ENCODE assay signal across 18 cellular contexts in the genomic region with DNA sequence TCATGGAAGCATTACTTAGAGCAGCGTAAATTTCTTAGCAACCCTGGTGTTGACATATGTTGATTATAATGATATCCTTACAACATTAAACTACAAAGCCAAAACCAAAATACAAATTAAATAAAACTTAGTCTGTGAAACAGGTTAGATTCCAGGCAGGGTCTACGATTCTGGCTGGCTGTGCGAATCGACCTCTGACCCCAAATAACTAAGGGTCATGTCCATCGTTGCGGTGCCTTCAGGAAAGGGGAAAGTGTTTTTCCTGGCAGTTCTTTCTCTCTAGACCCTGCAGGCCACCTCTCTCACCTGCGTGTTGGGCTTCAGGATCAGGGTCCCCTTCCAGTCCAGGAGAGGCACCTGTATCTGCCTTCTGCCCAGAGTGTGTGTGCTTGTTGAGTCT.
DNase-seq lines count a peak whose midpoint lies in the region; ATAC-seq, FAIRE-seq and TF ChIP-seq lines count a peak whose summit lies in the region.
"Had no signal": no experiment of that assay in that cellular context is flagged by ENCODE, and none has a peak within 500 bp of the region (broad histone marks: within the 10 kb centered on the region; RNA-seq: fewer than 3 reads in every experiment).

No MANE protein-coding gene starts in this region.

- CTCF ChIA-PET in HepG2 (lab: Yijun Ruan, JAX; ENCODE audit: low intra/inter-chr PET ratio, low total read pairs), result no interaction called here

- H3K9me3 Mint-ChIP-seq in chondrocyte (ENCODE audit: low read depth), result peaks cover 9% of the 10 kb centered on the region
- H3K9me3 Mint-ChIP-seq in mesothelial cell of epicardium, result peaks cover 4% of the 10 kb centered on the region
- H3K9me3 Mint-ChIP-seq: CD4-positive, CD25-positive, alpha-beta regulatory T cell had no signal

- peaks cover 70% of the 10 kb centered on the region for H3K79me2 ChIP-seq in HepG2 (ENCODE audit: insufficient read depth, low read length)

- H3K9me3 ChIP-seq in HUES6 (ENCODE audit: control insufficient read depth, insufficient read depth, low read depth, low read length) (no peaks in the 10 kb centered on the region), HepG2 (ENCODE audit: low read length) (no peaks in the 10 kb centered on the region), skeletal muscle tissue (ENCODE audit: control insufficient read depth in 3 of 3, low read length in 3 of 3) (no peaks in the 10 kb centered on the region)
- H3K9me3 ChIP-seq: BE2C, Peyer's patch had no signal

- peaks cover 24% of the 10 kb centered on the region; the same call in 1 of the 2 replicates for H3K4me1 ChIP-seq in HUES6 (ENCODE audit: control insufficient read depth, insufficient read depth, low read length)
- H3K4me1 ChIP-seq in HepG2 (ENCODE audit: insufficient read depth, low read length), result peaks cover 69% of the 10 kb centered on the region
- peaks cover 0 to 9% (median 9%) of the 10 kb centered on the region in 3 donors for H3K4me1 ChIP-seq in skeletal muscle tissue (ENCODE audit: control insufficient read depth in 3 of 3, insufficient read depth in 3 of 3, low read length in 3 of 3)
- H3K4me1 ChIP-seq: BE2C, Peyer's patch had no signal

- peak overlapping the region; percentile 43 for H3K9ac ChIP-seq in HUES6 (ENCODE audit: low read length)
- H3K9ac ChIP-seq in HepG2 (ENCODE audit: insufficient read depth, low read depth, low read length), result peak overlapping the region; percentile 72
- H3K9ac ChIP-seq in skeletal muscle tissue (ENCODE audit: low read depth in 1 of 3, low read length in 3 of 3), result no peak overlapping the region

- ATAC-seq in HepG2, result peak; percentile 28
- no peak for ATAC-seq in GM18502 (IDR thresholded peaks at IDR 0.05; ENCODE audit: poor library complexity, unreplicated experiment)
- ATAC-seq: K562 had no signal

- H3K27ac ChIP-seq in HUES6 (ENCODE audit: low read depth, low read length) (no peak overlapping the region), HepG2 (ENCODE audit: extremely low read length, insufficient read depth, low read length) (peak overlapping the region; percentile 91), skeletal muscle tissue (ENCODE audit: low read depth, low read length) (peak overlapping the region; percentile 54)
- H3K27ac ChIP-seq: Peyer's patch had no signal

- peak overlapping the region; percentile 73 for H3K4me2 ChIP-seq in HepG2 (ENCODE audit: low read depth, low read length)

- H4K20me1 ChIP-seq in HepG2 (ENCODE audit: insufficient read depth, low read length), result peaks cover 14% of the 10 kb centered on the region

- in situ Hi-C loops in HepG2 (cut with HindIII; ENCODE audit: extremely low pct_ligation_motif_present, low pct_unique_long_range_greater_than_20kb), result no loop called here

- H3K4me1 Mint-ChIP-seq in chondrocyte (ENCODE audit: low read depth) (peaks cover 14% of the 10 kb centered on the region), mesothelial cell of epicardium (peaks cover 31% of the 10 kb centered on the region)

- BruUV-seq in HepG2 (replicated peaks; lab: Mats Ljungman, UMichigan), result no TSS peak

- intact Hi-C loops in HepG2 (cut with micrococcal nuclease; ENCODE audit: unreplicated experiment), result loop anchor here (2.0 kb wide), 1 partner anchor 67 kb away; no protein-coding TSS in a partner anchor

- peaks cover 1% of the 10 kb centered on the region for H3K27me3 Mint-ChIP-seq in chondrocyte (ENCODE audit: low read depth)
- no peaks in the 10 kb centered on the region for H3K27me3 Mint-ChIP-seq in mesothelial cell of epicardium (ENCODE audit: low read depth)
- H3K27me3 Mint-ChIP-seq: CD4-positive, CD25-positive, alpha-beta regulatory T cell had no signal

- no peak overlapping the region for H2AFZ ChIP-seq in HepG2 (ENCODE audit: low read length)

- no peak for FAIRE-seq in HepG2 (lab: Jason Lieb, UNC)
- FAIRE-seq: A204.1, K562 had no signal

- H3K36me3 ChIP-seq in HUES6 (ENCODE audit: control insufficient read depth, insufficient read depth, low read length) (0 out of 2 replicates have a peak, but pooled peaks cover 4% of the 10 kb centered on the region), HepG2 (replicated peaks in 1 of 2; ENCODE audit: control insufficient read depth in 1 of 2, insufficient read depth in 2 of 2, low read length in 2 of 2) (peaks cover 6 to 16% of the 10 kb centered on the region in 2 experiments; a peak in 3 of 5 replicates), skeletal muscle tissue (ENCODE audit: control insufficient read depth in 3 of 3, insufficient read depth in 3 of 3, low read length in 3 of 3) (no peaks in the 10 kb centered on the region)
- H3K36me3 ChIP-seq: BE2C, Peyer's patch had no signal

- TF ChIP-seq EP300 in HepG2 (IDR thresholded peaks at IDR 0.05; ENCODE audit: low read depth in 2 of 2, low read length in 2 of 2) (no peak), HepG2 (CRISPR knock-in tag; IDR thresholded peaks at IDR 0.05; ENCODE audit: borderline replicate concordance) (no peak)

- H3K4me3 ChIP-seq in HUES6 (ENCODE audit: low read depth, low read length), result no peak overlapping the region
- peak overlapping the region in 1 of 3 experiments; percentile 53; a peak in 1 of 6 replicates for H3K4me3 ChIP-seq in HepG2 (replicated peaks in 1 of 3; ENCODE audit: insufficient read depth in 1 of 3, low read depth in 2 of 3, low read length in 3 of 3)
- H3K4me3 ChIP-seq in skeletal muscle tissue (ENCODE audit: low read length in 3 of 3), result no peak overlapping the region
- H3K4me3 ChIP-seq: K562, Peyer's patch had no signal

- H3K27ac Mint-ChIP-seq in chondrocyte (ENCODE audit: unreplicated experiment) (no peak overlapping the region), mesothelial cell of epicardium (no peak overlapping the region)
- H3K27ac Mint-ChIP-seq: CD4-positive, CD25-positive, alpha-beta regulatory T cell had no signal

- TF ChIP-seq CTCF in HepG2 (CRISPR knock-in tag; IDR thresholded peaks at IDR 0.05) (no peak), chondrocyte (IDR thresholded peaks at IDR 0.05) (no peak), mesothelial cell of epicardium (IDR thresholded peaks at IDR 0.05; ENCODE audit: unreplicated experiment) (no peak)

- no peaks in the 10 kb centered on the region for H3K36me3 Mint-ChIP-seq in chondrocyte (ENCODE audit: low read depth)
- peaks cover 20% of the 10 kb centered on the region for H3K36me3 Mint-ChIP-seq in mesothelial cell of epicardium

- TF ChIP-seq POLR2A in HepG2 (IDR thresholded peaks at IDR 0.05; ENCODE audit: insufficient read depth in 1 of 2, low read depth in 2 of 2, low read length in 2 of 2), result no peak

- no peak for TF ChIP-seq RAD21 in HepG2 (CRISPR knock-in tag; IDR thresholded peaks at IDR 0.05)

- DNase-seq in dermis blood vessel endothelial cell (peak; percentile 44), HepG2 (ENCODE audit: low spot score) (no peak), chondrocyte (ENCODE audit: low spot score) (no peak), mesothelial cell of epicardium (ENCODE audit: low spot score in 2 of 2, unreplicated experiment in 2 of 2) (no peak)
- DNase-seq: BE2C; CD4-positive, CD25-positive, alpha-beta regulatory T cell; DMS 273 treated with DMSO at 0.1 percent for 48 hours; DND-41; HCEC 1CT; NCI-H2029 treated with DMSO at 0.1 percent for 48 hours; NCI-H2171; NCI-H526 treated with DMSO at 0.1 percent for 48 hours had no signal

- WGBS in HepG2 (ENCODE audit: low lambda C conversion rate), result 56% methylated on average over 7 of the region's 7 CpGs

- H3K4me3 Mint-ChIP-seq in chondrocyte (ENCODE audit: unreplicated experiment) (no peak overlapping the region), mesothelial cell of epicardium (no peak overlapping the region)
- H3K4me3 Mint-ChIP-seq: CD4-positive, CD25-positive, alpha-beta regulatory T cell had no signal

- H3K27me3 ChIP-seq in HUES6 (ENCODE audit: control insufficient read depth, insufficient read depth, low read length) (no peaks in the 10 kb centered on the region), HepG2 (ENCODE audit: control insufficient read depth in 1 of 2, insufficient read depth in 2 of 2, low read length in 2 of 2) (no peaks in the 10 kb centered on the region), skeletal muscle tissue (ENCODE audit: control insufficient read depth in 3 of 3, insufficient read depth in 3 of 3, low read length in 3 of 3) (no peaks in the 10 kb centered on the region)
- H3K27me3 ChIP-seq: BE2C, Peyer's patch had no signal

- POLR2A ChIA-PET in HepG2 (lab: Yijun Ruan, JAX), result interaction anchor here (1.7 kb wide), 1 partner anchor 44 kb away, joined by 7 read pairs; no protein-coding TSS in a partner anchor

TF ChIP-seq in HepG2, 621 proteins besides CTCF, POLR2A, EP300 and RAD21 (continues in another document):
- TF ChIP-seq, protein P1, sequence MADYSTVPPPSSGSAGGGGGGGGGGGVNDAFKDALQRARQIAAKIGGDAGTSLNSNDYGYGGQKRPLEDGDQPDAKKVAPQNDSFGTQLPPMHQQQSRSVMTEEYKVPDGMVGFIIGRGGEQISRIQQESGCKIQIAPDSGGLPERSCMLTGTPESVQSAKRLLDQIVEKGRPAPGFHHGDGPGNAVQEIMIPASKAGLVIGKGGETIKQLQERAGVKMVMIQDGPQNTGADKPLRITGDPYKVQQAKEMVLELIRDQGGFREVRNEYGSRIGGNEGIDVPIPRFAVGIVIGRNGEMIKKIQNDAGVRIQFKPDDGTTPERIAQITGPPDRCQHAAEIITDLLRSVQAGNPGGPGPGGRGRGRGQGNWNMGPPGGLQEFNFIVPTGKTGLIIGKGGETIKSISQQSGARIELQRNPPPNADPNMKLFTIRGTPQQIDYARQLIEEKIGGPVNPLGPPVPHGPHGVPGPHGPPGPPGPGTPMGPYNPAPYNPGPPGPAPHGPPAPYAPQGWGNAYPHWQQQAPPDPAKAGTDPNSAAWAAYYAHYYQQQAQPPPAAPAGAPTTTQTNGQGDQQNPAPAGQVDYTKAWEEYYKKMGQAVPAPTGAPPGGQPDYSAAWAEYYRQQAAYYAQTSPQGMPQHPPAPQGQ (CRISPR knock-in tag; IDR thresholded peaks at IDR 0.05; ENCODE audit: borderline replicate concordance), result no peak
- no peak for TF ChIP-seq ZNF564 (CRISPR knock-in tag; IDR thresholded peaks at IDR 0.05)
- TF ChIP-seq, protein P2, sequence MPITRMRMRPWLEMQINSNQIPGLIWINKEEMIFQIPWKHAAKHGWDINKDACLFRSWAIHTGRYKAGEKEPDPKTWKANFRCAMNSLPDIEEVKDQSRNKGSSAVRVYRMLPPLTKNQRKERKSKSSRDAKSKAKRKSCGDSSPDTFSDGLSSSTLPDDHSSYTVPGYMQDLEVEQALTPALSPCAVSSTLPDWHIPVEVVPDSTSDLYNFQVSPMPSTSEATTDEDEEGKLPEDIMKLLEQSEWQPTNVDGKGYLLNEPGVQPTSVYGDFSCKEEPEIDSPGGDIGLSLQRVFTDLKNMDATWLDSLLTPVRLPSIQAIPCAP (CRISPR knock-in tag; IDR thresholded peaks at IDR 0.05; ENCODE audit: low read depth), result no peak

Comparison
In these comparisons a context has a peak if more than half of its experiments do, and no peak if none do; other contexts are left out.
1. H3K9ac ChIP-seq: peak in HUES6 (single experiment) and HepG2 (single experiment); none in skeletal muscle tissue (0 of 3).